Comparison of ENCODE assay signal across 1 cellular context in genomic region chr6:170006524-170007467, GRCh38.
TF ChIP-seq lines count a peak whose summit lies in the region.

No MANE protein-coding gene starts in this region.

TF ChIP-seq in neural cell, 6 proteins besides CTCF, POLR2A, EP300 and RAD21 (continued from another document):
- no peak for TF ChIP-seq REST (IDR thresholded peaks at IDR 0.05; ENCODE audit: borderline replicate concordance)
TF ChIP-seq in neural cell: peak in this region for 1.
